In genomic region chr20:63946986-63947637, GRCh38 we compare ENCODE assay signal across 11 cellular contexts. TPM values are rescaled to one million over a fixed set of nuclear protein-coding genes. Genes with fewer than 3 reads are reported as not detected.
A peak's percentile ranks its signal among the peaks of the same experiment; 100 is the strongest.
DNase-seq lines count a peak whose midpoint lies in the region; ATAC-seq and TF ChIP-seq lines count a peak whose summit lies in the region.
"Had no signal": no experiment of that assay in that cellular context is flagged by ENCODE, and none has a peak within 500 bp of the region (broad histone marks: within the 10 kb centered on the region; RNA-seq: fewer than 3 reads in every experiment).

No MANE protein-coding gene starts in this region.

- H3K4me1 Mint-ChIP-seq in GM23338 (peaks cover 22% of the 10 kb centered on the region), WTC11 (peaks cover 20% of the 10 kb centered on the region)

- peaks cover 21% of the 10 kb centered on the region; the same call in 1 of the 2 replicates for H3K4me1 ChIP-seq in GM23338 (ENCODE audit: insufficient read depth)
- H3K4me1 ChIP-seq in prostate gland (replicated peaks), result peaks cover 38% of the 10 kb centered on the region

- peaks cover 51% of the 10 kb centered on the region for H3K79me2 ChIP-seq in GM23338 (replicated peaks; ENCODE audit: insufficient read depth)

- no peak overlapping the region for H3K4me2 ChIP-seq in GM23338

- H3K9me3 Mint-ChIP-seq in GM23338 (peaks cover 8% of the 10 kb centered on the region; the same call in 1 of the 3 replicates), WTC11 (0 out of 2 replicates have a peak, but pooled peaks cover 3% of the 10 kb centered on the region)

- H4K20me1 ChIP-seq in GM23338 (replicated peaks; ENCODE audit: insufficient read depth), result peaks cover 11% of the 10 kb centered on the region

- no peak for DNase-seq in GM23338 (ENCODE audit: low spot score)
- no peak for DNase-seq in WTC11 (ENCODE audit: low spot score)
- DNase-seq in Right ventricle myocardium superior, result peak; percentile 72
- DNase-seq in prostate gland (ENCODE audit: low spot score), result peak; percentile 77
- no peak for DNase-seq in Kasumi-1 (lab: John Stamatoyannopoulos, UW)
- no peak for DNase-seq in inferior parietal cortex (ENCODE audit: extremely low spot score)
- DNase-seq: activated effector memory CD4-positive, alpha-beta T cell treated with anti-CD3 and anti-CD28 coated beads, Interleukin-2, amount 50 U/mL, for 16 hours; effector CD4-positive, alpha-beta T cell; GM23248 had no signal

- no peak overlapping the region for H3K27ac ChIP-seq in GM23338 (ENCODE audit: low read depth)
- H3K27ac ChIP-seq in prostate gland, result peak overlapping the region; percentile 87 to 90
- H3K27ac ChIP-seq: GM23248 had no signal

- no peaks in the 10 kb centered on the region for H3K9me2 ChIP-seq in GM23338 (ENCODE audit: insufficient read depth)

- CTCF ChIA-PET in WTC11 (lab: Charles Lee), result interaction anchor here (0.7 kb wide), 1 partner anchor 13 kb away, joined by 4 read pairs; no protein-coding TSS in a partner anchor

- no peak overlapping the region for H2AFZ ChIP-seq in GM23338
- H2AFZ ChIP-seq: GM23248 had no signal

- H3K27me3 Mint-ChIP-seq in GM23338 (ENCODE audit: insufficient read depth, low read depth, poor library complexity), result peaks cover 25% of the 10 kb centered on the region
- no peaks in the 10 kb centered on the region for H3K27me3 Mint-ChIP-seq in WTC11 (ENCODE audit: low read depth)

- H3K9me3 ChIP-seq in prostate gland, result no peaks in the 10 kb centered on the region

- WGBS in prostate gland, result 85% methylated on average over 15 of the region's 15 CpGs

- H3K4me3 Mint-ChIP-seq in GM23338, result no peak overlapping the region; the same call in 2 of the 3 replicates
- no peak overlapping the region for H3K4me3 Mint-ChIP-seq in WTC11

- no peak for TF ChIP-seq POLR2A in prostate gland (IDR thresholded peaks at IDR 0.05)

- peaks cover 27% of the 10 kb centered on the region for H3F3A ChIP-seq in GM23338 (replicated peaks; ENCODE audit: low read depth)

- intact Hi-C loops in Right ventricle myocardium superior (cut with DNase I), result no loop called here
- intact Hi-C loops in prostate gland (cut with DNase I), result no loop called here

- H3K36me3 Mint-ChIP-seq in GM23338 (ENCODE audit: low read depth) (peaks cover 23% of the 10 kb centered on the region), WTC11 (peaks cover 11% of the 10 kb centered on the region)

- no peaks in the 10 kb centered on the region for H3K36me3 ChIP-seq in GM23338 (ENCODE audit: insufficient read depth)
- no peaks in the 10 kb centered on the region for H3K36me3 ChIP-seq in prostate gland

- no peak for ATAC-seq in GM23338
- ATAC-seq in WTC11, result no peak
- ATAC-seq in Right ventricle myocardium superior (ENCODE audit: poor library complexity), result peak; percentile 2
- no peak for ATAC-seq in GM18861 (IDR thresholded peaks at IDR 0.05; ENCODE audit: unreplicated experiment)
- no peak for ATAC-seq in HG02610 (IDR thresholded peaks at IDR 0.05; ENCODE audit: unreplicated experiment)

- H3K27me3 ChIP-seq in GM23338 (ENCODE audit: insufficient read depth), result no peaks in the 10 kb centered on the region
- no peaks in the 10 kb centered on the region for H3K27me3 ChIP-seq in prostate gland (replicated peaks; ENCODE audit: insufficient read depth)

- POLR2A ChIA-PET in WTC11 (lab: Charles Lee), result no interaction called here

- TF ChIP-seq CTCF in GM23338 (conservative IDR thresholded peaks at IDR 0.05; ENCODE audit: low read depth in 2 of 2) (no peak), WTC11 (IDR thresholded peaks at IDR 0.05) (no peak), prostate gland (IDR thresholded peaks at IDR 0.05) (no peak)

- H3K4me3 ChIP-seq in GM23338 (no peak overlapping the region), prostate gland (no peak overlapping the region)
- H3K4me3 ChIP-seq: GM23248 had no signal

- peak overlapping the region; percentile 89 for H3K27ac Mint-ChIP-seq in GM23338
- peak overlapping the region; percentile 86; the same call in 1 of the 2 replicates for H3K27ac Mint-ChIP-seq in WTC11

TF ChIP-seq in WTC11, 78 proteins besides CTCF, POLR2A, EP300 and RAD21 (continues in another document):
- TF ChIP-seq, protein P1, sequence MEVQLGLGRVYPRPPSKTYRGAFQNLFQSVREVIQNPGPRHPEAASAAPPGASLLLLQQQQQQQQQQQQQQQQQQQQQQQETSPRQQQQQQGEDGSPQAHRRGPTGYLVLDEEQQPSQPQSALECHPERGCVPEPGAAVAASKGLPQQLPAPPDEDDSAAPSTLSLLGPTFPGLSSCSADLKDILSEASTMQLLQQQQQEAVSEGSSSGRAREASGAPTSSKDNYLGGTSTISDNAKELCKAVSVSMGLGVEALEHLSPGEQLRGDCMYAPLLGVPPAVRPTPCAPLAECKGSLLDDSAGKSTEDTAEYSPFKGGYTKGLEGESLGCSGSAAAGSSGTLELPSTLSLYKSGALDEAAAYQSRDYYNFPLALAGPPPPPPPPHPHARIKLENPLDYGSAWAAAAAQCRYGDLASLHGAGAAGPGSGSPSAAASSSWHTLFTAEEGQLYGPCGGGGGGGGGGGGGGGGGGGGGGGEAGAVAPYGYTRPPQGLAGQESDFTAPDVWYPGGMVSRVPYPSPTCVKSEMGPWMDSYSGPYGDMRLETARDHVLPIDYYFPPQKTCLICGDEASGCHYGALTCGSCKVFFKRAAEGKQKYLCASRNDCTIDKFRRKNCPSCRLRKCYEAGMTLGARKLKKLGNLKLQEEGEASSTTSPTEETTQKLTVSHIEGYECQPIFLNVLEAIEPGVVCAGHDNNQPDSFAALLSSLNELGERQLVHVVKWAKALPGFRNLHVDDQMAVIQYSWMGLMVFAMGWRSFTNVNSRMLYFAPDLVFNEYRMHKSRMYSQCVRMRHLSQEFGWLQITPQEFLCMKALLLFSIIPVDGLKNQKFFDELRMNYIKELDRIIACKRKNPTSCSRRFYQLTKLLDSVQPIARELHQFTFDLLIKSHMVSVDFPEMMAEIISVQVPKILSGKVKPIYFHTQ (CRISPR knock-in tag; IDR thresholded peaks at IDR 0.05), result no peak
- TF ChIP-seq PRRX2 (CRISPR knock-in tag; IDR thresholded peaks at IDR 0.05), result no peak
- no peak for TF ChIP-seq JUN (CRISPR knock-in tag; IDR thresholded peaks at IDR 0.05)
- TF ChIP-seq, protein P2, sequence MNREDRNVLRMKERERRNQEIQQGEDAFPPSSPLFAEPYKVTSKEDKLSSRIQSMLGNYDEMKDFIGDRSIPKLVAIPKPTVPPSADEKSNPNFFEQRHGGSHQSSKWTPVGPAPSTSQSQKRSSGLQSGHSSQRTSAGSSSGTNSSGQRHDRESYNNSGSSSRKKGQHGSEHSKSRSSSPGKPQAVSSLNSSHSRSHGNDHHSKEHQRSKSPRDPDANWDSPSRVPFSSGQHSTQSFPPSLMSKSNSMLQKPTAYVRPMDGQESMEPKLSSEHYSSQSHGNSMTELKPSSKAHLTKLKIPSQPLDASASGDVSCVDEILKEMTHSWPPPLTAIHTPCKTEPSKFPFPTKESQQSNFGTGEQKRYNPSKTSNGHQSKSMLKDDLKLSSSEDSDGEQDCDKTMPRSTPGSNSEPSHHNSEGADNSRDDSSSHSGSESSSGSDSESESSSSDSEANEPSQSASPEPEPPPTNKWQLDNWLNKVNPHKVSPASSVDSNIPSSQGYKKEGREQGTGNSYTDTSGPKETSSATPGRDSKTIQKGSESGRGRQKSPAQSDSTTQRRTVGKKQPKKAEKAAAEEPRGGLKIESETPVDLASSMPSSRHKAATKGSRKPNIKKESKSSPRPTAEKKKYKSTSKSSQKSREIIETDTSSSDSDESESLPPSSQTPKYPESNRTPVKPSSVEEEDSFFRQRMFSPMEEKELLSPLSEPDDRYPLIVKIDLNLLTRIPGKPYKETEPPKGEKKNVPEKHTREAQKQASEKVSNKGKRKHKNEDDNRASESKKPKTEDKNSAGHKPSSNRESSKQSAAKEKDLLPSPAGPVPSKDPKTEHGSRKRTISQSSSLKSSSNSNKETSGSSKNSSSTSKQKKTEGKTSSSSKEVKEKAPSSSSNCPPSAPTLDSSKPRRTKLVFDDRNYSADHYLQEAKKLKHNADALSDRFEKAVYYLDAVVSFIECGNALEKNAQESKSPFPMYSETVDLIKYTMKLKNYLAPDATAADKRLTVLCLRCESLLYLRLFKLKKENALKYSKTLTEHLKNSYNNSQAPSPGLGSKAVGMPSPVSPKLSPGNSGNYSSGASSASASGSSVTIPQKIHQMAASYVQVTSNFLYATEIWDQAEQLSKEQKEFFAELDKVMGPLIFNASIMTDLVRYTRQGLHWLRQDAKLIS (CRISPR knock-in tag; IDR thresholded peaks at IDR 0.05; ENCODE audit: borderline replicate concordance), result no peak

RNA-seq across cellular contexts. Expression of gene UCKL1, which starts 9.1 kb away (rescaled TPM):
- total RNA-seq in GM23338 (2014; rRNA removed; shearing (Covaris generic)), result 46.5 and 56.8 TPM in 2 replicates
- 82.5 and 89.3 TPM in 2 replicates for polyA plus RNA-seq in GM23338 (2016; fragmentation: Nextera tagmentation; extraction: Ambion mirVana)
- 46.8 to 51.2 TPM (median 48.0 TPM) in 3 replicates for total RNA-seq in WTC11 (2021)
- 54.4 TPM for total RNA-seq in Right ventricle myocardium superior
- total RNA-seq in prostate gland, result 10 to 100 TPM; 46.6 to 66.2 TPM

RNA-seq across cellular contexts. Expression of gene ZNF512B, which starts 22.6 kb away (rescaled TPM):
- total RNA-seq in GM23338 (2014; rRNA removed; shearing (Covaris generic)), result 21.4 and 28.8 TPM in 2 replicates
- polyA plus RNA-seq in GM23338 (2016; fragmentation: Nextera tagmentation; extraction: Ambion mirVana), result 6.0 and 6.1 TPM in 2 replicates
- total RNA-seq in WTC11 (2021), result 19.9 to 23.3 TPM (median 20.5 TPM) in 3 replicates
- total RNA-seq in Right ventricle myocardium superior, result 11.3 TPM
- total RNA-seq in prostate gland, result 10 to 100 TPM; 12.2 to 24.6 TPM

RNA-seq across cellular contexts. Expression of gene SAMD10, which starts 32.3 kb away (rescaled TPM):
- total RNA-seq in GM23338 (2014; rRNA removed; shearing (Covaris generic)), result 2.8 and 7.3 TPM in 2 replicates
- polyA plus RNA-seq in GM23338 (2016; fragmentation: Nextera tagmentation; extraction: Ambion mirVana), result 2.1 and 3.2 TPM in 2 replicates
- total RNA-seq in WTC11 (2021) (4.6 to 6.2 TPM (median 4.8 TPM) in 3 replicates), Right ventricle myocardium superior (6.0 TPM), prostate gland (10 to 100 TPM in 1 of 2 donors, 1 to 10 TPM in 1; 6.0 to 14.7 TPM)

RNA-seq across cellular contexts. Expression of gene PRPF6, which starts 33.8 kb away (rescaled TPM):
- total RNA-seq in GM23338 (2014; rRNA removed; shearing (Covaris generic)), result 73.5 and 79.9 TPM in 2 replicates
- polyA plus RNA-seq in GM23338 (2016; fragmentation: Nextera tagmentation; extraction: Ambion mirVana), result 53.8 and 56.2 TPM in 2 replicates
- 79.4 to 84.6 TPM (median 80.5 TPM) in 3 replicates for total RNA-seq in WTC11 (2021)
- 45.3 TPM for total RNA-seq in Right ventricle myocardium superior
- total RNA-seq in prostate gland, result 10 to 100 TPM; 60.9 to 99.6 TPM

RNA-seq across cellular contexts. Expression of gene DNAJC5, which starts 52.2 kb away (rescaled TPM):
- total RNA-seq in GM23338 (2014; rRNA removed; shearing (Covaris generic)), result 29.5 and 33.5 TPM in 2 replicates
- polyA plus RNA-seq in GM23338 (2016; fragmentation: Nextera tagmentation; extraction: Ambion mirVana), result 6.9 and 7.1 TPM in 2 replicates
- total RNA-seq in WTC11 (2021) (28.5 to 31.5 TPM (median 29.6 TPM) in 3 replicates), Right ventricle myocardium superior (42.3 TPM), prostate gland (10 to 100 TPM; 44.4 to 66.6 TPM)

Comparison
In these comparisons a context has a peak if more than half of its experiments do, and no peak if none do; other contexts are left out.
1. DNase-seq: peak in Right ventricle myocardium superior (single experiment) and prostate gland (single experiment); none in GM23338 (single experiment), WTC11 (single experiment), Kasumi-1 (0 of 2) and inferior parietal cortex (single experiment).